Comparison of ENCODE assay signal across 9 cellular contexts in genomic region chr3:78645628-78646310, GRCh38.
A peak's percentile ranks its signal among the peaks of the same experiment; 100 is the strongest.
DNase-seq lines count a peak whose midpoint lies in the region; ATAC-seq and TF ChIP-seq lines count a peak whose summit lies in the region.
"Had no signal": no experiment of that assay in that cellular context is flagged by ENCODE, and none has a peak within 500 bp of the region (broad histone marks: within the 10 kb centered on the region; RNA-seq: fewer than 3 reads in every experiment).

No MANE protein-coding gene starts in this region.

- H3K36me3 ChIP-seq in iPS DF 6.9 (ENCODE audit: control insufficient read depth, insufficient read depth, low read length) (no peaks in the 10 kb centered on the region), suprapubic skin (no peaks in the 10 kb centered on the region)

- H3K27me3 ChIP-seq in iPS DF 6.9 (ENCODE audit: control insufficient read depth, insufficient read depth, low read length) (no peaks in the 10 kb centered on the region), suprapubic skin (no peaks in the 10 kb centered on the region)

- peak; percentile 91 for ATAC-seq in GM18867 (IDR thresholded peaks at IDR 0.05; ENCODE audit: unreplicated experiment)
- peak; percentile 81 for ATAC-seq in HG03025 (IDR thresholded peaks at IDR 0.05; ENCODE audit: low FRiP score, unreplicated experiment)

- no peak for TF ChIP-seq EP300 in suprapubic skin (IDR thresholded peaks at IDR 0.05)

- H3K4me3 Mint-ChIP-seq in activated naive CD8-positive, alpha-beta T cell treated with anti-CD3 and anti-CD28 coated beads for 36 hours = no peak overlapping the region

- no CpG with 5 or more reads among the region's 4 CpGs for WGBS in iPS DF 6.9 (ENCODE audit: insufficient coverage, insufficient read length)
- 46% methylated on average over 4 of the region's 4 CpGs for WGBS in suprapubic skin

- no peak for TF ChIP-seq POLR2A in suprapubic skin (IDR thresholded peaks at IDR 0.05)

- no peak overlapping the region for H3K27ac Mint-ChIP-seq in activated naive CD8-positive, alpha-beta T cell treated with anti-CD3 and anti-CD28 coated beads for 36 hours

- H3K4me1 Mint-ChIP-seq in activated naive CD8-positive, alpha-beta T cell treated with anti-CD3 and anti-CD28 coated beads for 36 hours = no peaks in the 10 kb centered on the region

- H3K9me3 ChIP-seq in iPS DF 6.9 (ENCODE audit: control insufficient read depth, insufficient read depth, low read length) (no peaks in the 10 kb centered on the region), suprapubic skin (no peaks in the 10 kb centered on the region)

- H3K4me1 ChIP-seq in iPS DF 6.9 (ENCODE audit: control insufficient read depth, insufficient read depth, low read length) = peaks cover 2% of the 10 kb centered on the region; the same call in 1 of the 2 replicates
- peaks cover 6% of the 10 kb centered on the region for H3K4me1 ChIP-seq in suprapubic skin

- DNase-seq in NCI-H2107 treated with DMSO at 0.1 percent for 48 hours (lab: John Stamatoyannopoulos, UW; ENCODE audit: unreplicated experiment) = peak; percentile 84
- peak; percentile 79 for DNase-seq in astrocyte of the cerebellum (ENCODE audit: low read depth)
- peak; percentile 71 for DNase-seq in iPS DF 6.9 (ENCODE audit: low read depth, low spot score)
- no peak for DNase-seq in suprapubic skin (ENCODE audit: low spot score in 2 of 2)
- DNase-seq in activated naive CD8-positive, alpha-beta T cell treated with anti-CD3 and anti-CD28 coated beads for 36 hours = no peak

- TF ChIP-seq CTCF in C4-2B (conservative IDR thresholded peaks at IDR 0.05) (peak; percentile 76), astrocyte of the cerebellum (IDR thresholded peaks at IDR 0.05; ENCODE audit: low read depth, low read length, missing control alignments) (peak; percentile 66), suprapubic skin (IDR thresholded peaks at IDR 0.05) (peak; percentile 65 to 71)

- H3K27ac ChIP-seq in C4-2B = no peak overlapping the region
- H3K27ac ChIP-seq in iPS DF 6.9 (ENCODE audit: low read length) = no peak overlapping the region
- no peak overlapping the region for H3K27ac ChIP-seq in suprapubic skin

- H3K9me3 Mint-ChIP-seq in activated naive CD8-positive, alpha-beta T cell treated with anti-CD3 and anti-CD28 coated beads for 36 hours = no peaks in the 10 kb centered on the region

- in situ Hi-C loops in astrocyte of the cerebellum (cut with HindIII; ENCODE audit: low sequenced_read_pairs) = no loop called here

- no peak overlapping the region for H3K4me3 ChIP-seq in astrocyte of the cerebellum (ENCODE audit: low read depth, low read length)
- H3K4me3 ChIP-seq in iPS DF 6.9 (ENCODE audit: low read length) = no peak overlapping the region
- no peak overlapping the region for H3K4me3 ChIP-seq in suprapubic skin
- H3K4me3 ChIP-seq: skin epidermis had no signal

- H3K36me3 Mint-ChIP-seq in activated naive CD8-positive, alpha-beta T cell treated with anti-CD3 and anti-CD28 coated beads for 36 hours = no peaks in the 10 kb centered on the region

- H3K27me3 Mint-ChIP-seq in activated naive CD8-positive, alpha-beta T cell treated with anti-CD3 and anti-CD28 coated beads for 36 hours = no peaks in the 10 kb centered on the region

Comparison
In these comparisons a context has a peak if more than half of its experiments do, and no peak if none do; other contexts are left out.
1. DNase-seq: peak in NCI-H2107 treated with DMSO at 0.1 percent for 48 hours (single experiment), astrocyte of the cerebellum (single experiment) and iPS DF 6.9 (single experiment); none in suprapubic skin (0 of 2) and activated naive CD8-positive, alpha-beta T cell treated with anti-CD3 and anti-CD28 coated beads for 36 hours (single experiment).
2. Peak in every context shown above with its lines, with median percentiles within 50 percentile points of each other: CTCF ChIP-seq.